In the genomic region with DNA sequence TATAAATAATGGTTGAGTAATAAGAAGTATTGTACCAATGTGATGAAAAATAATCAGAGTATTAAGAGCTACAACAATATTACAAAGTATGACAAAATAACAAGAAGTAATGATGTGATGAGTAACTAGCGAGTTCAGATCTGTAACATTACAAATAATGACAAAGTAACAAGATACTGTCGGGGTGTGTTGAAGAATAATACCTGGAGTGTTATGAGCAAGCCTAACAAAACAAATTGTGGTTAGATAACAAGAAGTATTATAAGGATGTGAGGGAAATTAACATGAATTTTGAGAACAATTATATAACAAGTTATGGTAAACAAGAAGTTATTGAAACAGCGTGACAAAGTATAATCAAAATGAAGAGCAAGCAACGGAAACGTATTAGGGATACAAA, we compare ENCODE assay signal across 28 cellular contexts. TPM values are rescaled to one million over a fixed set of nuclear protein-coding genes. Genes with fewer than 3 reads are reported as not detected.
DNase-seq lines count a peak whose midpoint lies in the region; ATAC-seq, FAIRE-seq and TF ChIP-seq lines count a peak whose summit lies in the region.
"Had no signal": no experiment of that assay in that cellular context is flagged by ENCODE, and none has a peak within 500 bp of the region (broad histone marks: within the 10 kb centered on the region; RNA-seq: fewer than 3 reads in every experiment).

No MANE protein-coding gene starts in this region.

- H3K27ac ChIP-seq in mammary epithelial cell (ENCODE audit: insufficient read depth, low read depth, low read length) (no peak overlapping the region), lower lobe of right lung (peak overlapping the region; percentile 84), upper lobe of left lung (peak overlapping the region; percentile 78 to 92 (median 86))
- H3K27ac ChIP-seq: heart right ventricle had no signal

- H3K79me2 ChIP-seq in mammary epithelial cell (ENCODE audit: insufficient read depth, low read length) = no peaks in the 10 kb centered on the region

- intact Hi-C loops in mammary epithelial cell (cut with micrococcal nuclease) (no loop called here), MCF 10A (cut with micrococcal nuclease) (no loop called here), lower lobe of right lung (cut with DNase I) (no loop called here)

- H2AFZ ChIP-seq in mammary epithelial cell (ENCODE audit: low read depth, low read length) = no peak overlapping the region

- TF ChIP-seq EP300 in upper lobe of left lung (IDR thresholded peaks at IDR 0.05) = no peak

- no peak overlapping the region for H3K27ac Mint-ChIP-seq in MCF 10A (ENCODE audit: low read depth, unreplicated experiment)
- H3K27ac Mint-ChIP-seq: WTC11 had no signal

- CTCF ChIA-PET in mammary epithelial cell (lab: Charles Lee; ENCODE audit: low non-redundant PET) = no interaction called here
- CTCF ChIA-PET in MCF 10A (lab: Yijun Ruan, JAX) = no interaction called here

- POLR2A ChIA-PET in MCF 10A (lab: Yijun Ruan, JAX) = no interaction called here

- H3K4me3 ChIP-seq in mammary epithelial cell (replicated peaks in 1 of 3; ENCODE audit: insufficient read depth in 1 of 3, low read depth in 2 of 3, low read length in 3 of 3) (no peak overlapping the region), bronchial epithelial cell (ENCODE audit: low read depth, low read length) (no peak overlapping the region), lower lobe of right lung (peak overlapping the region; percentile 53), upper lobe of left lung (peak overlapping the region in 3 of 4 donors; percentile 18 to 52 (median 52))

- dilution Hi-C loops in mammary epithelial cell (cut with HindIII; ENCODE audit: low sequenced_read_pairs) = no loop called here

- ATAC-seq in lower lobe of right lung (no peak), upper lobe of left lung (ENCODE audit: low FRiP score in 2 of 2) (no peak), HG02884 (IDR thresholded peaks at IDR 0.05; ENCODE audit: unreplicated experiment) (no peak)
- ATAC-seq: activated CD8-positive, alpha-beta memory T cell treated with anti-CD3 and anti-CD28 coated beads, Interleukin-2, amount 10 ng/mL, durations not matched to agents 7 days and 5 days; HCT116; heart right ventricle; left lobe of liver; WTC11 had no signal

- H3K27me3 Mint-ChIP-seq in MCF 10A (ENCODE audit: insufficient read depth, unreplicated experiment) = no peaks in the 10 kb centered on the region

- no TSS peak for BruUV-seq in mammary epithelial cell (replicated peaks; lab: Mats Ljungman, UMichigan)
- no TSS peak for BruUV-seq in MCF 10A (replicated peaks; lab: Mats Ljungman, UMichigan)

- H3K9ac ChIP-seq in mammary epithelial cell (ENCODE audit: insufficient read depth, low read length) = no peak overlapping the region

- DNase-seq in mammary epithelial cell = peak; percentile 28
- DNase-seq in MCF 10A (ENCODE audit: unreplicated experiment) = no peak
- peak; percentile 76 for DNase-seq in bronchial epithelial cell (ENCODE audit: low read depth)
- DNase-seq in lower lobe of right lung = no peak
- no peak for DNase-seq in upper lobe of left lung
- no peak for DNase-seq in NCI-H1417 (lab: John Stamatoyannopoulos, UW)
- no peak for DNase-seq in NCI-H82 (lab: John Stamatoyannopoulos, UW)
- DNase-seq: activated CD4-positive, alpha-beta T cell treated with anti-CD3 and anti-CD28 coated beads, Interleukin-2, amount 50 U/mL, for 1 hour; activated CD8-positive, alpha-beta memory T cell treated with anti-CD3 and anti-CD28 coated beads, Interleukin-2, amount 10 ng/mL, durations not matched to agents 7 days and 5 days; activated naive CD4-positive, alpha-beta T cell treated with anti-CD3 and anti-CD28 coated beads, Interleukin-2, amount 50 U/mL, for 16 hours; anterior cingulate cortex; central memory CD4-positive, alpha-beta T cell; COR-L47; heart right ventricle; NCI-H2081 treated with DMSO at 0.1 percent for 48 hours; Right ventricle myocardium superior; T-helper 9 cell had no signal

- H3K9me3 ChIP-seq in mammary epithelial cell (replicated peaks; ENCODE audit: insufficient read depth, low read length) (peaks cover 6% of the 10 kb centered on the region), lower lobe of right lung (no peaks in the 10 kb centered on the region), upper lobe of left lung (no peaks in the 10 kb centered on the region)
- H3K9me3 ChIP-seq: heart right ventricle had no signal

- no peaks in the 10 kb centered on the region for H3K36me3 Mint-ChIP-seq in MCF 10A (ENCODE audit: insufficient read depth, unreplicated experiment)

- H3K4me1 Mint-ChIP-seq in MCF 10A (ENCODE audit: insufficient read depth, unreplicated experiment) = no peaks in the 10 kb centered on the region

- TF ChIP-seq CTCF in mammary epithelial cell (conservative IDR thresholded peaks at IDR 0.05 in 1 of 2, IDR thresholded peaks at IDR 0.05 in 1 of 2; ENCODE audit: extremely low read depth in 1 of 2, insufficient read depth in 1 of 2, low read depth in 1 of 2, low read length in 2 of 2) (no peak), MCF 10A (IDR thresholded peaks at IDR 0.05; ENCODE audit: unreplicated experiment) (no peak), bronchial epithelial cell (IDR thresholded peaks at IDR 0.05; ENCODE audit: insufficient read depth, low read length, severe bottlenecking) (no peak), lower lobe of right lung (IDR thresholded peaks at IDR 0.05) (no peak), upper lobe of left lung (IDR thresholded peaks at IDR 0.05) (no peak)

- H3K36me3 ChIP-seq in mammary epithelial cell (ENCODE audit: insufficient read depth, low read length) (no peaks in the 10 kb centered on the region), bronchial epithelial cell (ENCODE audit: control insufficient read depth, insufficient read depth, low read length) (no peaks in the 10 kb centered on the region), lower lobe of right lung (no peaks in the 10 kb centered on the region), upper lobe of left lung (no peaks in the 10 kb centered on the region)
- H3K36me3 ChIP-seq: heart right ventricle had no signal

- H3K4me1 ChIP-seq in mammary epithelial cell (ENCODE audit: insufficient read depth, low read length) (peaks cover 4% of the 10 kb centered on the region), lower lobe of right lung (peaks cover 38% of the 10 kb centered on the region), upper lobe of left lung (peaks cover 13 to 48% (median 30%) of the 10 kb centered on the region in 4 donors)

- H3K27me3 ChIP-seq in mammary epithelial cell (ENCODE audit: insufficient read depth, low read length) (peaks cover 42% of the 10 kb centered on the region), bronchial epithelial cell (ENCODE audit: control insufficient read depth, insufficient read depth, low read length) (peaks cover 72% of the 10 kb centered on the region), lower lobe of right lung (ENCODE audit: low read depth) (peaks cover 82% of the 10 kb centered on the region), upper lobe of left lung (peaks cover 0 to 66% (median 48%) of the 10 kb centered on the region in 4 donors)

- no peak overlapping the region for H3K4me3 Mint-ChIP-seq in MCF 10A (ENCODE audit: unreplicated experiment)

- TF ChIP-seq POLR2A in upper lobe of left lung (IDR thresholded peaks at IDR 0.05) = no peak

- FAIRE-seq in bronchial epithelial cell (lab: Jason Lieb, UNC) = no peak
- FAIRE-seq: GM12891 had no signal

- WGBS in mammary epithelial cell (ENCODE audit: low coverage, missing lambda C conversion rate) = 67% methylated on average over 5 of the region's 5 CpGs
- WGBS in upper lobe of left lung, 2 donors = 20 to 39% methylated on average over 5 of the region's 5 CpGs

- peaks cover 12% of the 10 kb centered on the region for H3K9me3 Mint-ChIP-seq in MCF 10A (ENCODE audit: unreplicated experiment)
- H3K9me3 Mint-ChIP-seq: activated T-helper 1 cell treated with anti-CD3 and anti-CD28 coated beads, Interleukin-12 subunit alpha, Interleukin-12 subunit beta, Interleukin-2, Interleukin-4 antibody, amounts not matched to agents 30 ng/mL and 10 ng/mL and 1 ng/mL, durations not matched to agents 14 hours and 24 hours and 36 hours; WTC11 had no signal

- no peaks in the 10 kb centered on the region for H4K20me1 ChIP-seq in mammary epithelial cell (ENCODE audit: insufficient read depth, low read length)

- in situ Hi-C loops in mammary epithelial cell (cut with MboI; ENCODE audit: low sequenced_read_pairs in 2 of 2) = no loop called here

- no peak overlapping the region for H3K4me2 ChIP-seq in mammary epithelial cell (ENCODE audit: insufficient read depth, low read depth, low read length)

RNA-seq across cellular contexts. Expression of gene TBX4, which starts 1.3 kb away (rescaled TPM):
- total RNA-seq in mammary epithelial cell (under 1 TPM in 1 of 2 donors, not detected in 1; 0.33 TPM), MCF 10A (2022) (not detected in 2 replicates), bronchial epithelial cell (not detected in 2 replicates), lower lobe of right lung (22.3 TPM), upper lobe of left lung (10 to 100 TPM; 10.2 to 69.1 (median 22.7) TPM)
- 0.03 TPM for polyA plus RNA-seq in mammary epithelial cell
- not detected for polyA minus RNA-seq in mammary epithelial cell
- total RNA-seq: A673; activated CD8-positive, alpha-beta memory T cell treated with anti-CD3 and anti-CD28 coated beads, Interleukin-2, amount 10 ng/mL, durations not matched to agents 7 days and 5 days; activated T-helper 1 cell treated with anti-CD3 and anti-CD28 coated beads, Interleukin-12 subunit alpha, Interleukin-12 subunit beta, Interleukin-2, Interleukin-4 antibody, amounts not matched to agents 30 ng/mL and 10 ng/mL and 1 ng/mL, durations not matched to agents 14 hours and 24 hours and 36 hours; dermis microvascular lymphatic vessel endothelial cell; fibroblast of villous mesenchyme; heart right ventricle; left lobe of liver; OCI-LY7; progenitor cell of endocrine pancreas; Right ventricle myocardium superior; WTC11 had no signal

RNA-seq across cellular contexts. Expression of gene TBX2, which starts 53.9 kb away (rescaled TPM):
- total RNA-seq in mammary epithelial cell (1 to 10 TPM; 1.5 to 4.8 TPM), MCF 10A (2022) (1.5 and 4.3 TPM in 2 replicates), bronchial epithelial cell (0.26 TPM in 1 of 2 replicates, not detected in the other), lower lobe of right lung (83.3 TPM), upper lobe of left lung (100 to 1,000 TPM in 2 of 6 donors, 10 to 100 TPM in 4; 22.4 to 130 (median 92.7) TPM)
- not detected for polyA plus RNA-seq in mammary epithelial cell
- polyA minus RNA-seq in mammary epithelial cell = not detected
- total RNA-seq: A673; activated CD8-positive, alpha-beta memory T cell treated with anti-CD3 and anti-CD28 coated beads, Interleukin-2, amount 10 ng/mL, durations not matched to agents 7 days and 5 days; activated T-helper 1 cell treated with anti-CD3 and anti-CD28 coated beads, Interleukin-12 subunit alpha, Interleukin-12 subunit beta, Interleukin-2, Interleukin-4 antibody, amounts not matched to agents 30 ng/mL and 10 ng/mL and 1 ng/mL, durations not matched to agents 14 hours and 24 hours and 36 hours; dermis microvascular lymphatic vessel endothelial cell; OCI-LY7 had no signal

Comparison
In these comparisons a context has a peak if more than half of its experiments do, and no peak if none do; other contexts are left out.
1. DNase-seq: peak in mammary epithelial cell (single experiment) and bronchial epithelial cell (single experiment); none in MCF 10A (single experiment), lower lobe of right lung (single experiment), upper lobe of left lung (0 of 2), NCI-H1417 (0 of 3) and NCI-H82 (single experiment).
2. H3K4me3 ChIP-seq: peak in lower lobe of right lung (single experiment) and upper lobe of left lung (3 of 4); none in mammary epithelial cell (0 of 3) and bronchial epithelial cell (single experiment).
3. RNA of gene TBX4, which starts 1.3 kb away (total RNA-seq): 10.2 to 69.1 TPM in upper lobe of left lung and 22.3 TPM in lower lobe of right lung (single experiment); 0.33 TPM in mammary epithelial cell, not detected in MCF 10A and not detected in bronchial epithelial cell; every median in the first group is over 4 times any median in the second.